In the genomic region with DNA sequence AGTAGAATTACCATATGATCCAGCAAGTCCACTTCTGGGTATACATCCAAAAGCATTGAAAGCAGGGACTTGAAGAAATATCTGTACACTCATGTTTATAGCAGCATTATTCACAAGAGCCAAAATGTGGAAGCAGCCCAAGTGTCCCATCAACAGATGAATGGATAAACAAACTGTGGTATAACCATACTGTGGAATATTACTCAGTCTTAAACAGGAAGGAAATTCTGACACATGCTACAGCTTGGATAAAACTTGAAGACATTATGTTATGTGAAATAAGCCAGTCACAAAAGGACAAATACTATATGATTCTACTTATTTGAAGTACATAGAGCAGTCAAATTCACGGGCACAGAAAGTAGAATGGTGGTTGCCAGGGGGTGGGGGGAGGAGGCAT, we compare ENCODE assay signal across 2 cellular contexts.
A peak's percentile ranks its signal among the peaks of the same experiment; 100 is the strongest.
TF ChIP-seq lines count a peak whose summit lies in the region.

No MANE protein-coding gene starts in this region.

TF ChIP-seq in SK-N-SH treated with all-trans-retinoic acid at 6 μM for 48 hours, 23 proteins besides CTCF, POLR2A, EP300 and RAD21 (continued from another document):
- TF ChIP-seq PATZ1 (CRISPR knock-in tag; IDR thresholded peaks at IDR 0.05; ENCODE audit: borderline replicate concordance) (no peak), ZNF8 (CRISPR knock-in tag; IDR thresholded peaks at IDR 0.05) (peak; percentile 59; the same call in 1 of the 2 replicates), ZFP3 (CRISPR knock-in tag; IDR thresholded peaks at IDR 0.05) (no peak)

TF ChIP-seq in SK-N-SH, 30 proteins besides CTCF, POLR2A, EP300 and RAD21 (continued from another document):
- TF ChIP-seq ZBTB33 (IDR thresholded peaks at IDR 0.05; ENCODE audit: borderline replicate concordance, low read depth) (no peak), YY1 (IDR thresholded peaks at IDR 0.05; ENCODE audit: low read depth) (no peak), TAF1 (IDR thresholded peaks at IDR 0.05; ENCODE audit: borderline replicate concordance, low read depth, low read length) (no peak), IRF3 (IDR thresholded peaks at IDR 0.05; ENCODE audit: low read depth, low read length) (no peak), EZH2phosphoT487 (IDR thresholded peaks at IDR 0.05; ENCODE audit: borderline replicate concordance, low read depth) (no peak), SMC3 (IDR thresholded peaks at IDR 0.05; ENCODE audit: low read depth, low read length) (no peak), FOXJ3 (CRISPR knock-in tag; IDR thresholded peaks at IDR 0.05) (no peak), NFIC (IDR thresholded peaks at IDR 0.05; ENCODE audit: borderline replicate concordance) (no peak), TCF12 (IDR thresholded peaks at IDR 0.05) (no peak), NRF1 (IDR thresholded peaks at IDR 0.05; ENCODE audit: low read depth, low read length) (no peak), USF2 (IDR thresholded peaks at IDR 0.05; ENCODE audit: borderline replicate concordance, low read depth, low read length) (no peak), JUND (IDR thresholded peaks at IDR 0.05) (no peak)
- TF ChIP-seq, protein P1, sequence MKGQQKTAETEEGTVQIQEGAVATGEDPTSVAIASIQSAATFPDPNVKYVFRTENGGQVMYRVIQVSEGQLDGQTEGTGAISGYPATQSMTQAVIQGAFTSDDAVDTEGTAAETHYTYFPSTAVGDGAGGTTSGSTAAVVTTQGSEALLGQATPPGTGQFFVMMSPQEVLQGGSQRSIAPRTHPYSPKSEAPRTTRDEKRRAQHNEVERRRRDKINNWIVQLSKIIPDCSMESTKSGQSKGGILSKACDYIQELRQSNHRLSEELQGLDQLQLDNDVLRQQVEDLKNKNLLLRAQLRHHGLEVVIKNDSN (IDR thresholded peaks at IDR 0.05; ENCODE audit: borderline replicate concordance, low read depth) = no peak
- TF ChIP-seq, protein P2, sequence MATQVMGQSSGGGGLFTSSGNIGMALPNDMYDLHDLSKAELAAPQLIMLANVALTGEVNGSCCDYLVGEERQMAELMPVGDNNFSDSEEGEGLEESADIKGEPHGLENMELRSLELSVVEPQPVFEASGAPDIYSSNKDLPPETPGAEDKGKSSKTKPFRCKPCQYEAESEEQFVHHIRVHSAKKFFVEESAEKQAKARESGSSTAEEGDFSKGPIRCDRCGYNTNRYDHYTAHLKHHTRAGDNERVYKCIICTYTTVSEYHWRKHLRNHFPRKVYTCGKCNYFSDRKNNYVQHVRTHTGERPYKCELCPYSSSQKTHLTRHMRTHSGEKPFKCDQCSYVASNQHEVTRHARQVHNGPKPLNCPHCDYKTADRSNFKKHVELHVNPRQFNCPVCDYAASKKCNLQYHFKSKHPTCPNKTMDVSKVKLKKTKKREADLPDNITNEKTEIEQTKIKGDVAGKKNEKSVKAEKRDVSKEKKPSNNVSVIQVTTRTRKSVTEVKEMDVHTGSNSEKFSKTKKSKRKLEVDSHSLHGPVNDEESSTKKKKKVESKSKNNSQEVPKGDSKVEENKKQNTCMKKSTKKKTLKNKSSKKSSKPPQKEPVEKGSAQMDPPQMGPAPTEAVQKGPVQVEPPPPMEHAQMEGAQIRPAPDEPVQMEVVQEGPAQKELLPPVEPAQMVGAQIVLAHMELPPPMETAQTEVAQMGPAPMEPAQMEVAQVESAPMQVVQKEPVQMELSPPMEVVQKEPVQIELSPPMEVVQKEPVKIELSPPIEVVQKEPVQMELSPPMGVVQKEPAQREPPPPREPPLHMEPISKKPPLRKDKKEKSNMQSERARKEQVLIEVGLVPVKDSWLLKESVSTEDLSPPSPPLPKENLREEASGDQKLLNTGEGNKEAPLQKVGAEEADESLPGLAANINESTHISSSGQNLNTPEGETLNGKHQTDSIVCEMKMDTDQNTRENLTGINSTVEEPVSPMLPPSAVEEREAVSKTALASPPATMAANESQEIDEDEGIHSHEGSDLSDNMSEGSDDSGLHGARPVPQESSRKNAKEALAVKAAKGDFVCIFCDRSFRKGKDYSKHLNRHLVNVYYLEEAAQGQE (IDR thresholded peaks at IDR 0.05; ENCODE audit: low read depth, low read length) = no peak
